ENCODE assay signal across 13 cellular contexts in the genomic region with DNA sequence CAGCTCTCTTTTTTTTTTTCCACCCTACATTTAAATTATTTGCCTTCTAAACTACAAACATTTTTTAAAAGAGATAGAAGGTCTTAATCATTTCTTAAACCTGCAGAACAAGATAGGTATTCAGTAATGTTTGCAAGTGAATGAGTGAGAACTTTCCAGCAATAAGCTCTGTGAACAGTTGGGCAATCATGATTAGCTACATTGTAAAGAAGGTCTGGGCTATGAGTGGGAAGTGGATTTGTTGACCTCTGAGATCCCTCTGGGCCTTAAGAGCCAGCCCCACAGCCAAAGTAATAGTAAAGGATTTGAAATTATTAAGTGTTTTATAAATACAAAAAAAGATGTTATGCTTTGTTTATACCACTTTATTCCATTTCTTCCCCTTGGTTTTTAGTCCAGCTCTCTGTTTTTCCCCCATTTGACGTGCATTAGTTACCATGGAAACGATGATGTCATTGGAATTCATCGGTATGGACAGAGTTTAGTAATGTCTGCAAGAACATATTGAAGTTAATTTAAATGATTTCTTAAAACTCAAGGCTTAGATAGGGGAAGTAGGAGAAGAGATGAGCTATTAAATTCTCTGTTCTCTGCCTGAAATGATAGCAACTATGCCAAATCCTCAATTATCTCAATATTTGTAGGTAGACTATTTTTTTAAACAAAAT.
A peak's percentile ranks its signal among the peaks of the same experiment; 100 is the strongest.
DNase-seq lines count a peak whose midpoint lies in the region; FAIRE-seq and TF ChIP-seq lines count a peak whose summit lies in the region.
"Had no signal": no experiment of that assay in that cellular context is flagged by ENCODE, and none has a peak within 500 bp of the region (broad histone marks: within the 10 kb centered on the region; RNA-seq: fewer than 3 reads in every experiment).

No MANE protein-coding gene starts in this region.

- no peak overlapping the region for H3K4me3 Mint-ChIP-seq in nephron progenitor cell
- H3K4me3 Mint-ChIP-seq: activated CD8-positive, alpha-beta memory T cell treated with anti-CD3 and anti-CD28 coated beads, Interleukin-2, amount 10 ng/mL, durations not matched to agents 7 days and 5 days; CD8-positive, alpha-beta T cell; H9 had no signal

- TF ChIP-seq CTCF in nephron progenitor cell (IDR thresholded peaks at IDR 0.05): no peak

- H3K36me3 Mint-ChIP-seq in nephron progenitor cell (ENCODE audit: low read depth): no peaks in the 10 kb centered on the region
- H3K36me3 Mint-ChIP-seq: activated CD8-positive, alpha-beta memory T cell treated with anti-CD3 and anti-CD28 coated beads, Interleukin-2, amount 10 ng/mL, durations not matched to agents 7 days and 5 days had no signal

- DNase-seq in ELR (ENCODE audit: low read depth) (peak; percentile 83), RCC 7860 (ENCODE audit: low spot score) (peak; percentile 4), dermis blood vessel endothelial cell (peak; percentile 17), nephron progenitor cell (no peak), RPMI8226 (no peak), SK-N-DZ (ENCODE audit: low spot score) (no peak)
- no peak for DNase-seq in activated CD8-positive, alpha-beta memory T cell treated with anti-CD3 and anti-CD28 coated beads, Interleukin-2, amount 50 U/mL, for 4 hours
- DNase-seq in activated effector memory CD4-positive, alpha-beta T cell treated with anti-CD3 and anti-CD28 coated beads, Interleukin-2, amount 50 U/mL, for 16 hours: no peak
- DNase-seq: activated CD8-positive, alpha-beta memory T cell treated with anti-CD3 and anti-CD28 coated beads, Interleukin-2, amount 10 ng/mL, durations not matched to agents 7 days and 5 days; CD8-positive, alpha-beta T cell; effector CD8-positive, alpha-beta T cell; H9; NCI-H2081 had no signal

- H3K9me3 Mint-ChIP-seq in nephron progenitor cell: no peaks in the 10 kb centered on the region
- H3K9me3 Mint-ChIP-seq: CD8-positive, alpha-beta T cell; H9 had no signal

- FAIRE-seq in RCC 7860 (lab: Jason Lieb, UNC): no peak

- H3K27me3 Mint-ChIP-seq in nephron progenitor cell (ENCODE audit: low read depth, poor library complexity): no peaks in the 10 kb centered on the region
- H3K27me3 Mint-ChIP-seq: activated CD8-positive, alpha-beta memory T cell treated with anti-CD3 and anti-CD28 coated beads, Interleukin-2, amount 10 ng/mL, durations not matched to agents 7 days and 5 days had no signal

- H3K4me1 Mint-ChIP-seq in nephron progenitor cell: peaks cover 8% of the 10 kb centered on the region
- H3K4me1 Mint-ChIP-seq: activated CD8-positive, alpha-beta memory T cell treated with anti-CD3 and anti-CD28 coated beads, Interleukin-2, amount 10 ng/mL, durations not matched to agents 7 days and 5 days had no signal

- H3K27ac Mint-ChIP-seq in nephron progenitor cell: peak overlapping the region; percentile 20
- H3K27ac Mint-ChIP-seq: activated CD8-positive, alpha-beta memory T cell treated with anti-CD3 and anti-CD28 coated beads, Interleukin-2, amount 10 ng/mL, durations not matched to agents 7 days and 5 days; CD8-positive, alpha-beta T cell had no signal

Comparison
In these comparisons a context has a peak if more than half of its experiments do, and no peak if none do; other contexts are left out.
1. DNase-seq: peak in ELR (single experiment), RCC 7860 (single experiment) and dermis blood vessel endothelial cell (single experiment); none in nephron progenitor cell (single experiment), activated CD8-positive, alpha-beta memory T cell treated with anti-CD3 and anti-CD28 coated beads, Interleukin-2, amount 50 U/mL, for 4 hours (single experiment), RPMI8226 (single experiment), activated effector memory CD4-positive, alpha-beta T cell treated with anti-CD3 and anti-CD28 coated beads, Interleukin-2, amount 50 U/mL, for 16 hours (single experiment) and SK-N-DZ (single experiment).